Comparison of ENCODE assay signal across 21 cellular contexts in genomic region chr20:59804347-59804746, GRCh38.
"Had no signal": no experiment of that assay in that cellular context is flagged by ENCODE, and none has a peak within 500 bp of the region (broad histone marks: within the 10 kb centered on the region; RNA-seq: fewer than 3 reads in every experiment).

No MANE protein-coding gene starts in this region.

- H3K9me3 ChIP-seq: colonic mucosa, gastrocnemius medialis, thyroid gland had no signal

- DNase-seq: effector CD8-positive, alpha-beta T cell; foreskin fibroblast; gastrocnemius medialis; kidney; left lung; mammary epithelial cell; natural killer cell; occipital lobe; stimulated activated CD4-positive, alpha-beta T cell treated with anti-CD3 and anti-CD28 coated beads, Interleukin-4, amount 100 ng/mL, for 24 hours; stimulated activated naive CD4-positive, alpha-beta T cell treated with Interleukin-2 at 50 U/mL for 16 hours; stomach; thyroid gland; trophoblast cell had no signal

- H3K4me1 ChIP-seq: colonic mucosa, gastrocnemius medialis, left lung, parathyroid adenoma, right atrium auricular region, stomach, thyroid gland, vagina had no signal

- FAIRE-seq: kidney had no signal

- H3K36me3 ChIP-seq: colonic mucosa, gastrocnemius medialis, left lung, right atrium auricular region, stomach, thyroid gland, vagina had no signal

- H3K9ac ChIP-seq: parathyroid adenoma had no signal

- ATAC-seq: esophagus mucosa; gastrocnemius medialis; left lung; natural killer cell; sciatic nerve; stimulated activated effector memory CD8-positive, alpha-beta T cell treated with anti-CD3 and anti-CD28 coated beads, Interleukin-12 subunit alpha, Interleukin-12 subunit beta, amount 100 ng/mL, for 72 hours had no signal

- H3K27me3 ChIP-seq: colonic mucosa, right atrium auricular region, thyroid gland, vagina had no signal

- H3K79me2 ChIP-seq: parathyroid adenoma had no signal

- H3K4me3 ChIP-seq: colonic mucosa, gastrocnemius medialis, left lung, right atrium auricular region, stomach, thyroid gland, vagina had no signal

- H2AFZ ChIP-seq: parathyroid adenoma had no signal

- H3K27ac ChIP-seq: colonic mucosa, epithelial cell of prostate, gastrocnemius medialis, left lung, parathyroid adenoma, right atrium auricular region, stomach, thyroid gland, vagina had no signal
